19 cellular contexts compared by ENCODE assay signal in the genomic region with DNA sequence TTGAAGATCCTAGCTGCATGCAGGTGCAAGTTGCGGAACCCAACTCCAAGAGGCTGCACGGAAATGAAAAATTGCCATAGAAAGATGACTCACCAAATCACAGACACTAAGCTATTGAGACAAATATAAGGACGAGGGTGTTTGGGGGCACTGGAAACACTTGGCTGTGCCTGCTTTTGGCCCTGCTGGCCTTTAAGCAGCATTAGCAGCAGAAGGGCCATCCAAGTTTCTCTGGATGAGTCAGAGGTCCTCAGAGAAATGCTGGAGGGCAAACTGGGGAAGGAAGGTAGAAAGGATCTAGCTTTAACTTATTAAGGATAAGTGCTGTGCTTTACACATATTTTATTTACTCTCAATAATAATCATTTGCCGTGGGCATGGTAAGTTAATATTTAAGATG.
DNase-seq lines count a peak whose midpoint lies in the region; TF ChIP-seq lines count a peak whose summit lies in the region.
"Had no signal": no experiment of that assay in that cellular context is flagged by ENCODE, and none has a peak within 500 bp of the region (broad histone marks: within the 10 kb centered on the region; RNA-seq: fewer than 3 reads in every experiment).

No MANE protein-coding gene starts in this region.

- TF ChIP-seq CTCF in foreskin fibroblast (IDR thresholded peaks at IDR 0.05; ENCODE audit: low read depth, low read length): no peak

- intact Hi-C loops in posterior vena cava (cut with DNase I): no loop called here

- DNase-seq in Caki2 (ENCODE audit: low read depth) (peak; percentile 16), M059J (ENCODE audit: low read depth) (peak; percentile 62), foreskin fibroblast (peak; percentile 17 to 59), posterior vena cava (ENCODE audit: low spot score) (peak; percentile 1), RPMI8226 (no peak), amniotic stem cell (lab: John Stamatoyannopoulos, UW) (no peak)
- no peak for DNase-seq in stimulated activated CD4-positive, alpha-beta T cell treated with anti-CD3 and anti-CD28 coated beads, Interleukin-1b, Interleukin-23, amount 100 ng/mL, for 48 hours
- DNase-seq: activated CD4-positive, alpha-beta T cell treated with anti-CD3 and anti-CD28 coated beads for 48 hours; activated naive CD8-positive, alpha-beta T cell treated with anti-CD3 and anti-CD28 coated beads, Interleukin-2, amount 50 U/mL, for 24 hours; GDM1; mammary epithelial cell; naive thymus-derived CD4-positive, alpha-beta T cell; NCI-H2227 treated with DMSO at 0.1 percent for 48 hours; NCI-H82; OCI-M1; SIG-M5; sigmoid colon had no signal

- H3K4me3 ChIP-seq in foreskin fibroblast (ENCODE audit: low read depth in 1 of 2, low read length in 2 of 2): no peak overlapping the region
- H3K4me3 ChIP-seq: coronary artery, hepatocyte, sigmoid colon had no signal

- in situ Hi-C loops in Caki2 (cut with HindIII; ENCODE audit: low pct_unique_long_range_greater_than_20kb, low sequenced_read_pairs): no loop called here

Comparison
In these comparisons a context has a peak if more than half of its experiments do, and no peak if none do; other contexts are left out.
1. DNase-seq: peak in Caki2 (single experiment), M059J (single experiment), foreskin fibroblast (2 of 2) and posterior vena cava (single experiment); none in RPMI8226 (single experiment), stimulated activated CD4-positive, alpha-beta T cell treated with anti-CD3 and anti-CD28 coated beads, Interleukin-1b, Interleukin-23, amount 100 ng/mL, for 48 hours (single experiment) and amniotic stem cell (single experiment).